In genomic region chr19:18658366-18658855, GRCh38 we compare ENCODE assay signal across 15 cellular contexts. TPM values are rescaled to one million over a fixed set of nuclear protein-coding genes. Genes with fewer than 3 reads are reported as not detected.
DNase-seq lines count a peak whose midpoint lies in the region; ATAC-seq, FAIRE-seq and TF ChIP-seq lines count a peak whose summit lies in the region.
"Had no signal": no experiment of that assay in that cellular context is flagged by ENCODE, and none has a peak within 500 bp of the region (broad histone marks: within the 10 kb centered on the region; RNA-seq: fewer than 3 reads in every experiment).

No MANE protein-coding gene starts in this region.

- TF ChIP-seq POLR2A in A549 (IDR thresholded peaks at IDR 0.05; ENCODE audit: low read length) (no peak), esophagus squamous epithelium (IDR thresholded peaks at IDR 0.05) (no peak), gastrocnemius medialis (IDR thresholded peaks at IDR 0.05) (no peak)

- no peak overlapping the region for H3K4me3 ChIP-seq in A549
- no peak overlapping the region for H3K4me3 ChIP-seq in OCI-LY3 (ENCODE audit: low read length)
- H3K4me3 ChIP-seq in esophagus squamous epithelium: no peak overlapping the region
- no peak overlapping the region for H3K4me3 ChIP-seq in gastrocnemius medialis
- H3K4me3 ChIP-seq: SK-N-MC had no signal

- 0 out of 2 replicates have a peak overlapping the region, but pooled peaks have one; percentile 22 for H3K9ac ChIP-seq in OCI-LY3 (ENCODE audit: low read length)

- in situ Hi-C loops in gastrocnemius medialis (cut with MboI; ENCODE audit: low sequenced_read_pairs in 4 of 4): no loop called here

- 75% methylated on average over 4 of the region's 4 CpGs for WGBS in A549 (ENCODE audit: missing lambda C conversion rate)
- 78 to 87% methylated on average over 4 of the region's 4 CpGs for WGBS in esophagus squamous epithelium, 2 donors

- CTCF ChIA-PET in A549 (lab: Yijun Ruan, JAX): no interaction called here

- no peak overlapping the region for H3K4me2 ChIP-seq in A549
- peak overlapping the region; percentile 90; the same call in 1 of the 2 replicates for H3K4me2 ChIP-seq in OCI-LY3 (ENCODE audit: low read length)

- H3K9me3 ChIP-seq in A549: no peaks in the 10 kb centered on the region
- H3K9me3 ChIP-seq in OCI-LY3 (ENCODE audit: insufficient read depth, low read length): no peaks in the 10 kb centered on the region
- no peaks in the 10 kb centered on the region for H3K9me3 ChIP-seq in esophagus squamous epithelium
- no peaks in the 10 kb centered on the region for H3K9me3 ChIP-seq in gastrocnemius medialis

- intact Hi-C loops in esophagus squamous epithelium (cut with DNase I): no loop called here
- intact Hi-C loops in gastrocnemius medialis (cut with DNase I; ENCODE audit: low total_unique reads): no loop called here

- H4K20me1 ChIP-seq in OCI-LY3 (ENCODE audit: insufficient read depth, low read length): peaks cover 57% of the 10 kb centered on the region

- H3K27ac ChIP-seq in A549 (peak overlapping the region; percentile 84 to 99), OCI-LY3 (ENCODE audit: low read length) (no peak overlapping the region), esophagus squamous epithelium (peak overlapping the region; percentile 65 to 93 (median 81)), gastrocnemius medialis (peak overlapping the region; percentile 71 to 86 (median 82))
- H3K27ac ChIP-seq: epithelial cell of prostate, SK-N-MC had no signal

- H3K27me3 ChIP-seq in OCI-LY3 (ENCODE audit: low read depth, low read length) (peaks cover 21% of the 10 kb centered on the region; the same call in 1 of the 2 replicates), esophagus squamous epithelium (no peaks in the 10 kb centered on the region), gastrocnemius medialis (no peaks in the 10 kb centered on the region)

- peaks cover 8% of the 10 kb centered on the region for H3K36me3 ChIP-seq in OCI-LY3 (replicated peaks; ENCODE audit: low read depth, low read length)
- H3K36me3 ChIP-seq in esophagus squamous epithelium: no peaks in the 10 kb centered on the region
- H3K36me3 ChIP-seq in gastrocnemius medialis: no peaks in the 10 kb centered on the region

- H3K4me1 ChIP-seq in A549: peaks cover 50% of the 10 kb centered on the region
- H3K4me1 ChIP-seq in OCI-LY3 (ENCODE audit: low read length): peaks cover 34% of the 10 kb centered on the region
- H3K4me1 ChIP-seq in esophagus squamous epithelium: peaks cover 6 to 67% (median 31%) of the 10 kb centered on the region in 3 donors
- peaks cover 48 to 58% of the 10 kb centered on the region in 2 donors for H3K4me1 ChIP-seq in gastrocnemius medialis

- no peak for TF ChIP-seq EP300 in A549 (IDR thresholded peaks at IDR 0.05)

- no peak for TF ChIP-seq RAD21 in A549 (conservative IDR thresholded peaks at IDR 0.05 in 1 of 2, IDR thresholded peaks at IDR 0.05 in 1 of 2)

- DNase-seq in A549 (ENCODE audit: low read depth in 1 of 2, low spot score in 1 of 2) (no peak), esophagus squamous epithelium (lab: John Stamatoyannopoulos, UW) (no peak), gastrocnemius medialis (no peak), omental fat pad (ENCODE audit: low spot score) (no peak), mucosa of gallbladder (ENCODE audit: low spot score) (no peak), NCI-H1436 (lab: John Stamatoyannopoulos, UW) (no peak)
- DNase-seq in activated effector memory CD4-positive, alpha-beta T cell treated with anti-CD3 and anti-CD28 coated beads, Interleukin-2, amount 50 U/mL, for 16 hours: no peak
- DNase-seq: activated B cell treated with CpG ODN at 0.5 μM for 24 hours; DMS79; KG1; NCI-H1694; stimulated activated CD4-positive, alpha-beta T cell treated with anti-CD3 and anti-CD28 coated beads, Interleukin-12 subunit alpha, Interleukin-12 subunit beta, amount 100 ng/mL, for 4 hours had no signal

- no peak overlapping the region for H2AFZ ChIP-seq in OCI-LY3 (ENCODE audit: low read depth, low read length)

- POLR2A ChIA-PET in A549 (lab: Yijun Ruan, JAX): no interaction called here

- peaks cover 4% of the 10 kb centered on the region for H3K79me2 ChIP-seq in OCI-LY3 (ENCODE audit: low read length)

- ATAC-seq in A549 (no peak), gastrocnemius medialis (no peak), omental fat pad (ENCODE audit: low FRiP score) (no peak)

- FAIRE-seq in A549 (lab: Jason Lieb, UNC): no peak

- TF ChIP-seq CTCF in A549 (IDR thresholded peaks at IDR 0.05) (no peak), OCI-LY3 (IDR thresholded peaks at IDR 0.05; ENCODE audit: low read depth, low read length) (no peak), esophagus squamous epithelium (IDR thresholded peaks at IDR 0.05) (no peak), gastrocnemius medialis (IDR thresholded peaks at IDR 0.05 in 4 of 5, conservative IDR thresholded peaks at IDR 0.05 in 1 of 5) (no peak), omental fat pad (IDR thresholded peaks at IDR 0.05) (no peak)

TF ChIP-seq in A549, 52 proteins besides CTCF, POLR2A, EP300 and RAD21 (continues in another document):
- TF ChIP-seq MYC (IDR thresholded peaks at IDR 0.05; ENCODE audit: borderline replicate concordance, low read length): no peak
- TF ChIP-seq ATOH8 (CRISPR knock-in tag; IDR thresholded peaks at IDR 0.05; ENCODE audit: low read depth): no peak
- no peak for TF ChIP-seq FOSB (CRISPR knock-in tag; IDR thresholded peaks at IDR 0.05)
- no peak for TF ChIP-seq FOSL2 (IDR thresholded peaks at IDR 0.05)
- no peak for TF ChIP-seq FOSL2 (CRISPR knock-in tag; IDR thresholded peaks at IDR 0.05)
- no peak for TF ChIP-seq KDM5A (IDR thresholded peaks at IDR 0.05)
- no peak for TF ChIP-seq EHMT2 (IDR thresholded peaks at IDR 0.05; ENCODE audit: low read depth)

RNA-seq across cellular contexts. Expression of gene KLHL26, which starts 21.6 kb away (rescaled TPM):
- 1.1 and 1.8 TPM in 2 replicates for polyA plus RNA-seq in A549 (2011; rRNA removed)
- polyA plus RNA-seq in A549 (2012; cell fraction: cytosol; rRNA removed): 2.9 and 3.5 TPM in 2 replicates
- polyA plus RNA-seq in A549 (2012; cell fraction: nucleus; rRNA removed): 2.8 and 7.3 TPM in 2 replicates
- polyA plus RNA-seq in A549 (2017; fragmentation: RNase III; extraction: RNeasy Plus Mini Kit Qiagen cat#74134 plus additional on column Dnase treatment): 2.0 TPM in 3 replicates
- 0.97 and 1.1 TPM in 2 replicates for polyA minus RNA-seq in A549 (2011; rRNA and poly(A)+ RNA removed)
- 1 to 10 TPM; 1.6 to 6.6 (median 3.4) TPM for total RNA-seq in esophagus squamous epithelium
- total RNA-seq in gastrocnemius medialis: 10 to 100 TPM in 1 of 4 donors, 1 to 10 TPM in 3; 5.2 to 12.0 (median 7.3) TPM
- 10 to 100 TPM in 3 of 4 donors, 1 to 10 TPM in 1; 6.3 to 17.8 (median 11.6) TPM for total RNA-seq in omental fat pad
- total RNA-seq in mucosa of gallbladder: 16.7 TPM

RNA-seq across cellular contexts. Expression of gene CRTC1, which starts 25.1 kb away (rescaled TPM):
- polyA plus RNA-seq in A549 (2011; rRNA removed) (0.86 and 0.87 TPM in 2 replicates), A549 (2017; fragmentation: RNase III; extraction: RNeasy Plus Mini Kit Qiagen cat#74134 plus additional on column Dnase treatment) (4.0 to 5.7 TPM (median 4.3 TPM) in 3 replicates)
- 4.4 and 5.7 TPM in 2 replicates for polyA plus RNA-seq in A549 (2012; cell fraction: cytosol; rRNA removed)
- polyA plus RNA-seq in A549 (2012; cell fraction: nucleus; rRNA removed): 13.7 and 20.7 TPM in 2 replicates
- polyA minus RNA-seq in A549 (2011; rRNA and poly(A)+ RNA removed): 0.49 and 0.66 TPM in 2 replicates
- total RNA-seq in esophagus squamous epithelium (1 to 10 TPM; 1.8 to 3.6 (median 2.1) TPM), gastrocnemius medialis (1 to 10 TPM; 2.8 to 8.8 (median 3.7) TPM), omental fat pad (1 to 10 TPM; 2.8 to 6.5 (median 5.6) TPM), mucosa of gallbladder (23.6 TPM)

RNA-seq across cellular contexts. Expression of gene TMEM59L, which starts 45.7 kb away (rescaled TPM):
- polyA plus RNA-seq in A549 (2011; rRNA removed): 0.94 and 2.0 TPM in 2 replicates
- polyA plus RNA-seq in A549 (2012; cell fraction: cytosol; rRNA removed): 0.75 and 1.5 TPM in 2 replicates
- polyA plus RNA-seq in A549 (2012; cell fraction: nucleus; rRNA removed): 7.4 and 7.8 TPM in 2 replicates
- polyA plus RNA-seq in A549 (2017; fragmentation: RNase III; extraction: RNeasy Plus Mini Kit Qiagen cat#74134 plus additional on column Dnase treatment): 2.8 to 5.0 TPM (median 4.6 TPM) in 3 replicates
- 0.54 and 0.62 TPM in 2 replicates for polyA minus RNA-seq in A549 (2011; rRNA and poly(A)+ RNA removed)
- total RNA-seq in esophagus squamous epithelium: 1 to 10 TPM in 1 of 4 donors, under 1 TPM in 1, not detected in 2; 0.18 to 2.7 TPM
- 1 to 10 TPM in 1 of 4 donors, under 1 TPM in 2, not detected in 1; 0.20 to 2.1 (median 0.36) TPM for total RNA-seq in gastrocnemius medialis
- under 1 TPM in 2 of 4 donors, not detected in 2; 0.28 to 0.79 TPM for total RNA-seq in omental fat pad
- total RNA-seq in mucosa of gallbladder: 10.9 TPM
- total RNA-seq: activated B cell treated with CpG ODN at 0.5 μM for 24 hours had no signal

RNA-seq across cellular contexts. Expression of gene CRLF1, which starts 51.8 kb away (rescaled TPM):
- polyA plus RNA-seq in A549 (2011; rRNA removed) (0.37 and 1.3 TPM in 2 replicates), A549 (2017; fragmentation: RNase III; extraction: RNeasy Plus Mini Kit Qiagen cat#74134 plus additional on column Dnase treatment) (1.6 to 2.7 TPM (median 2.5 TPM) in 3 replicates)
- polyA plus RNA-seq in A549 (2012; cell fraction: cytosol; rRNA removed): 1.3 and 2.0 TPM in 2 replicates
- polyA plus RNA-seq in A549 (2012; cell fraction: nucleus; rRNA removed): 2.2 and 3.5 TPM in 2 replicates
- polyA minus RNA-seq in A549 (2011; rRNA and poly(A)+ RNA removed): 0.45 and 1.2 TPM in 2 replicates
- total RNA-seq in esophagus squamous epithelium (10 to 100 TPM; 13.2 to 82.6 (median 19.3) TPM), gastrocnemius medialis (10 to 100 TPM; 14.9 to 61.6 (median 35.3) TPM), omental fat pad (100 to 1,000 TPM in 1 of 4 donors, 10 to 100 TPM in 1, 1 to 10 TPM in 2; 6.3 to 115 (median 10.9) TPM), mucosa of gallbladder (5.8 TPM)
- total RNA-seq: activated B cell treated with CpG ODN at 0.5 μM for 24 hours had no signal
